19 cellular contexts compared by ENCODE assay signal in genomic region chr10:48601789-48602188, GRCh38.
"Had no signal": no experiment of that assay in that cellular context is flagged by ENCODE, and none has a peak within 500 bp of the region (broad histone marks: within the 10 kb centered on the region; RNA-seq: fewer than 3 reads in every experiment).

No MANE protein-coding gene starts in this region.

- H3K9me3 ChIP-seq: ovary, stomach, thoracic aorta, upper lobe of right lung had no signal

- H3K27me3 ChIP-seq: ovary, upper lobe of right lung had no signal

- DNase-seq: activated CD4-positive, alpha-beta T cell treated with anti-CD3 and anti-CD28 coated beads, Interleukin-2, amount 50 U/mL, for 1 hour; activated naive CD4-positive, alpha-beta T cell treated with Interleukin-2 at 50 U/mL for 16 hours; activated naive CD8-positive, alpha-beta T cell treated with anti-CD3 and anti-CD28 coated beads, Interleukin-2, amount 50 U/mL, for 24 hours; activated T-cell treated with anti-CD3 and anti-CD28 coated beads for 4 hours; aorta; dermis blood vessel endothelial cell; erythroblast; hippocampal formation; naive B cell; ovary; stimulated activated CD4-positive, alpha-beta T cell treated with anti-CD3 and anti-CD28 coated beads, Interleukin-12 subunit alpha, Interleukin-12 subunit beta, amount 100 ng/mL, for 4 hours; stimulated activated CD4-positive, alpha-beta T cell treated with anti-CD3 and anti-CD28 coated beads, Interleukin-2, amount 100 ng/mL, for 24 hours; stomach; T-cell; T-helper 9 cell; upper lobe of right lung had no signal

- H3K27ac ChIP-seq: neural progenitor cell, ovary, stomach, thoracic aorta, upper lobe of right lung had no signal

- H3K4me3 ChIP-seq: neural progenitor cell, ovary, stomach, thoracic aorta, upper lobe of right lung had no signal

- H3K4me2 ChIP-seq: neural progenitor cell had no signal

- H3K36me3 ChIP-seq: neural progenitor cell, ovary, stomach, thoracic aorta, upper lobe of right lung had no signal

- H3K9ac ChIP-seq: neural progenitor cell had no signal

- ATAC-seq: activated naive CD8-positive, alpha-beta T cell treated with anti-CD3 and anti-CD28 coated beads, Interleukin-2, amount 50 U/mL, for 24 hours; sciatic nerve; T-cell; upper lobe of right lung had no signal

- H2AFZ ChIP-seq: neural progenitor cell had no signal
